24 cellular contexts compared by ENCODE assay signal in genomic region chr11:25941353-25941752, GRCh38.
"Had no signal": no experiment of that assay in that cellular context is flagged by ENCODE, and none has a peak within 500 bp of the region (broad histone marks: within the 10 kb centered on the region; RNA-seq: fewer than 3 reads in every experiment).

No MANE protein-coding gene starts in this region.

- H3K36me3 ChIP-seq: colonic mucosa, esophagus muscularis mucosa, esophagus squamous epithelium, gastroesophageal sphincter, heart left ventricle, heart right ventricle had no signal

- H3K27ac ChIP-seq: colonic mucosa, coronary artery, dorsolateral prefrontal cortex, epithelial cell of prostate, esophagus muscularis mucosa, esophagus squamous epithelium, foreskin keratinocyte, gastroesophageal sphincter, heart left ventricle, heart right ventricle had no signal

- H3K27me3 Mint-ChIP-seq: dendritic cell treated with granulocyte-macrophage colony-stimulating factor and Interleukin-4, amounts not matched to agents 40 ng/mL and 50 ng/mL, for 4 days; effector memory CD8-positive, alpha-beta T cell had no signal

- H3K9me3 Mint-ChIP-seq: dendritic cell treated with granulocyte-macrophage colony-stimulating factor and Interleukin-4, amounts not matched to agents 40 ng/mL and 50 ng/mL, for 4 days; endodermal cell had no signal

- H3K27me3 ChIP-seq: colonic mucosa, esophagus muscularis mucosa, esophagus squamous epithelium, foreskin keratinocyte, gastroesophageal sphincter, heart left ventricle, heart right ventricle had no signal

- H3K27ac Mint-ChIP-seq: dendritic cell treated with granulocyte-macrophage colony-stimulating factor and Interleukin-4, amounts not matched to agents 40 ng/mL and 50 ng/mL, for 4 days; effector memory CD8-positive, alpha-beta T cell; endodermal cell had no signal

- H3K4me3 ChIP-seq: colonic mucosa, coronary artery, dorsolateral prefrontal cortex, esophagus muscularis mucosa, esophagus squamous epithelium, gastroesophageal sphincter, heart left ventricle, heart right ventricle had no signal

- H3K9me3 ChIP-seq: colonic mucosa, esophagus muscularis mucosa, gastroesophageal sphincter, heart left ventricle, heart right ventricle had no signal

- H3K4me1 ChIP-seq: colonic mucosa, esophagus muscularis mucosa, esophagus squamous epithelium, foreskin keratinocyte, gastroesophageal sphincter, heart left ventricle, heart right ventricle had no signal

- ATAC-seq: effector memory CD8-positive, alpha-beta T cell; esophagus mucosa; foreskin keratinocyte; gastroesophageal sphincter; heart left ventricle; heart right ventricle had no signal

- DNase-seq: colonic mucosa; cortex of kidney; dermis blood vessel endothelial cell; dorsolateral prefrontal cortex; effector CD4-positive, alpha-beta T cell; effector CD8-positive, alpha-beta T cell; effector memory CD4-positive, alpha-beta T cell; effector memory CD8-positive, alpha-beta T cell; endodermal cell; erythroblast; esophagus squamous epithelium; foreskin fibroblast; foreskin keratinocyte; foreskin melanocyte; glutamatergic neuron; head of caudate nucleus; heart left ventricle; heart right ventricle had no signal

- H3K4me3 Mint-ChIP-seq: dendritic cell treated with granulocyte-macrophage colony-stimulating factor and Interleukin-4, amounts not matched to agents 40 ng/mL and 50 ng/mL, for 4 days; effector memory CD8-positive, alpha-beta T cell; endodermal cell had no signal
